ENCODE assay signal across 8 cellular contexts in the genomic region with DNA sequence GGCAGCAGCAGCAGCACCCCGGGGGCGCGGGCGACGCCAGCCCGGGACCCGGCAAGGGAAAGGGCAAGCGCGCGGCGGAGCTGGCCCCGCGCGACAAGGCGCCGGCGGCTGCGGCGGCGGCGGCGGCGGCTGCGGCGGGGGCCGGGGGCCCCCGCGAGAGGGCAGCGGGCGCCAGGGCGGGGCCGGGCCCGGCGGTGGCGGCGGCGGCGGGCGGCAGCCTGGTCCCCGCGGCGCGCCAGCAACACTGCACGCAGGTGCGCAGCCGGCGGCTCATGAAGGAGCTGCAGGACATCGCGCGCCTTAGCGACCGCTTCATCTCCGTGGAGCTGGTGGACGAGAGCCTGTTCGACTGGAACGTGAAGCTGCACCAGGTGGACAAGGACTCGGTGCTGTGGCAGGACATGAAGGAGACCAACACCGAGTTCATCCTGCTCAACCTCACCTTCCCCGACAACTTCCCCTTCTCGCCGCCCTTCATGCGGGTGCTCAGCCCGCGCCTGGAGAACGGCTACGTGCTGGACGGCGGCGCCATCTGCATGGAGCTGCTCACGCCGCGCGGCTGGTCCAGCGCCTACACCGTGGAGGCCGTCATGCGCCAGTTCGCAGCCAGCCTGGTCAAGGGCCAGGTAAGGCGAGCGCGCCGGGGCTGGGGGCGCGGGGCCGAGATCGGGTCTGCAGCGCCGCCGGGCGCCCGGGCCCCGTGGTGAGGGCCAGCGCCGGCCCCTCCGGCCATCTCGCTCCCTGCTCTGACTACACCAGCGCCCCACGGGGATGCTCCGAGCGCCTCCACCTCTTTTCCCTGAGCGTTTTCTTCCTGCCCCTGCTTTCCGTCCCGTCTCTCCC. TPM values are rescaled to one million over a fixed set of nuclear protein-coding genes. Genes with fewer than 3 reads are reported as not detected.
A peak's percentile ranks its signal among the peaks of the same experiment; 100 is the strongest.
DNase-seq lines count a peak whose midpoint lies in the region; ATAC-seq, FAIRE-seq and TF ChIP-seq lines count a peak whose summit lies in the region.

UBE2QL1 (plus strand) TSS at position 238 of the 843 bp plus-strand sequence; CDS start at position 273, 35 bp downstream.

- no peak within 1 kb of the TSS for H3K27ac ChIP-seq in HepG2 (ENCODE audit: extremely low read length, insufficient read depth, low read length)
- no peak within 1 kb of the TSS for H3K27ac ChIP-seq in temporal lobe (ENCODE audit: low read depth, low read length)

- no peak within 1 kb of the TSS for H2AFZ ChIP-seq in HepG2 (ENCODE audit: low read length)

- CTCF ChIA-PET in HepG2 (lab: Yijun Ruan, JAX; ENCODE audit: low intra/inter-chr PET ratio, low total read pairs) = no interaction called here

- TF ChIP-seq EP300 in HepG2 (IDR thresholded peaks at IDR 0.05; ENCODE audit: low read depth in 2 of 2, low read length in 2 of 2) (no peak), HepG2 (CRISPR knock-in tag; IDR thresholded peaks at IDR 0.05; ENCODE audit: borderline replicate concordance) (no peak)

- POLR2A ChIA-PET in HepG2 (lab: Yijun Ruan, JAX) = no interaction called here

- no peak for FAIRE-seq in HepG2 (lab: Jason Lieb, UNC)

- peaks cover 3% of the 10 kb centered on the region; the same call in 1 of the 2 replicates for H4K20me1 ChIP-seq in HepG2 (ENCODE audit: insufficient read depth, low read length)

- TF ChIP-seq CTCF in AG10803 (conservative IDR thresholded peaks at IDR 0.05; ENCODE audit: low read length) = no peak
- no peak; the same call in 1 of the 2 replicates for TF ChIP-seq CTCF in HepG2 (CRISPR knock-in tag; IDR thresholded peaks at IDR 0.05)

- H3K4me3 ChIP-seq in AG10803 (ENCODE audit: low read length) (peak within 1 kb of the TSS; percentile 47), HepG2 (replicated peaks in 1 of 3; ENCODE audit: insufficient read depth in 1 of 3, low read depth in 2 of 3, low read length in 3 of 3) (peak within 1 kb of the TSS in 1 of 3 experiments; percentile 33; a peak in 2 of 6 replicates)

- H3K9me3 ChIP-seq in HepG2 (ENCODE audit: low read length) = no peaks in the 10 kb centered on the region

- no peak for TF ChIP-seq POLR2A in HepG2 (IDR thresholded peaks at IDR 0.05; ENCODE audit: insufficient read depth in 1 of 2, low read depth in 2 of 2, low read length in 2 of 2)

- intact Hi-C loops in HepG2 (cut with micrococcal nuclease; ENCODE audit: unreplicated experiment) = no loop called here

- in situ Hi-C loops in HepG2 (cut with HindIII; ENCODE audit: extremely low pct_ligation_motif_present, low pct_unique_long_range_greater_than_20kb) = no loop called here

- BruUV-seq in HepG2 (replicated peaks; lab: Mats Ljungman, UMichigan) = no TSS peak

- no peaks in the 10 kb centered on the region for H3K36me3 ChIP-seq in HepG2 (replicated peaks in 1 of 2; ENCODE audit: control insufficient read depth in 1 of 2, insufficient read depth in 2 of 2, low read length in 2 of 2)

- no peak within 1 kb of the TSS for H3K9ac ChIP-seq in HepG2 (ENCODE audit: insufficient read depth, low read depth, low read length)

- no peak for TF ChIP-seq RAD21 in HepG2 (CRISPR knock-in tag; IDR thresholded peaks at IDR 0.05)

- peaks cover 4 to 34% of the 10 kb centered on the region in 2 experiments for H3K27me3 ChIP-seq in HepG2 (ENCODE audit: control insufficient read depth in 1 of 2, insufficient read depth in 2 of 2, low read length in 2 of 2)

- ATAC-seq in GM19351 (IDR thresholded peaks at IDR 0.05; ENCODE audit: unreplicated experiment) (peak; percentile 60), HepG2 (peak; percentile 72)

- no peaks in the 10 kb centered on the region for H3K4me1 ChIP-seq in HepG2 (ENCODE audit: insufficient read depth, low read length)

- no peaks in the 10 kb centered on the region for H3K79me2 ChIP-seq in HepG2 (ENCODE audit: insufficient read depth, low read length)

- DNase-seq in AG10803 (ENCODE audit: low read depth) (no peak), NCI-H2171 (lab: John Stamatoyannopoulos, UW) (peak; percentile 13), cerebellum (ENCODE audit: low spot score) (no peak), HepG2 (ENCODE audit: low spot score) (no peak), NCI-H446 treated with DMSO at 0.1 percent for 48 hours (lab: John Stamatoyannopoulos, UW) (no peak), T-helper 9 cell (no peak)

- 12% methylated on average over 11 of the region's 103 CpGs for WGBS in HepG2 (ENCODE audit: low lambda C conversion rate)

- peak within 1 kb of the TSS; percentile 53; the same call in 1 of the 2 replicates for H3K4me2 ChIP-seq in HepG2 (ENCODE audit: low read depth, low read length)

TF ChIP-seq in HepG2, 621 proteins besides CTCF, POLR2A, EP300 and RAD21:
- no peak for TF ChIP-seq ZNF564 (CRISPR knock-in tag; IDR thresholded peaks at IDR 0.05)
- TF ChIP-seq ZNF777 (CRISPR knock-in tag; IDR thresholded peaks at IDR 0.05) = peak; percentile 36; the same call in 1 of the 2 replicates
- TF ChIP-seq EZH2 (conservative IDR thresholded peaks at IDR 0.05; ENCODE audit: low read depth, low read length) = 0 out of 2 replicates have a peak, but pooled peaks have one; percentile 16
- no peak for TF ChIP-seq ZNF414 (CRISPR knock-in tag; IDR thresholded peaks at IDR 0.05)
- TF ChIP-seq ZFP36L2 (CRISPR knock-in tag; IDR thresholded peaks at IDR 0.05) = no peak
- TF ChIP-seq ZNF800 (CRISPR knock-in tag; IDR thresholded peaks at IDR 0.05) = peak; percentile 93
TF ChIP-seq in HepG2: peak in this region for 3.

RNA-seq across cellular contexts. Expression of gene UBE2QL1, which starts in this region (rescaled TPM):
- total RNA-seq in cerebellum (22.6 TPM), HepG2 (2016; rRNA removed; fragmentation: Illumina TruSeq; extraction: Trizol) (not detected in 2 replicates), temporal lobe (41.6 TPM)
- total RNA-seq in HepG2 (2016; cell fraction: cytosol; rRNA removed; fragmentation: Illumina TruSeq; extraction: Trizol; ENCODE audit: low read depth) = not detected in 2 replicates
- not detected in 2 replicates for total RNA-seq in HepG2 (2016; cell fraction: insoluble cytoplasmic fraction; rRNA removed; fragmentation: Illumina TruSeq; extraction: Trizol)
- total RNA-seq in HepG2 (2016; cell fraction: membrane; rRNA removed; fragmentation: Illumina TruSeq; extraction: Trizol) = not detected in 2 replicates
- total RNA-seq in HepG2 (2016; cell fraction: nucleus; rRNA removed; fragmentation: Illumina TruSeq; extraction: Trizol) = not detected in 2 replicates
- not detected in 2 replicates for polyA plus RNA-seq in HepG2 (2011; rRNA removed)
- not detected in 2 replicates for polyA plus RNA-seq in HepG2 (2011; cell fraction: cytosol; rRNA removed)
- not detected in 2 replicates for polyA plus RNA-seq in HepG2 (2011; cell fraction: nucleus; rRNA removed)
- not detected in 2 replicates for polyA plus RNA-seq in HepG2 (2012)
- not detected in 2 replicates for polyA plus RNA-seq in HepG2 (2016; cell fraction: cytosol; fragmentation: Illumina TruSeq; extraction: Trizol; ENCODE audit: low read depth)
- not detected in 2 replicates for polyA plus RNA-seq in HepG2 (2016; cell fraction: insoluble cytoplasmic fraction; fragmentation: Illumina TruSeq; extraction: Trizol; ENCODE audit: low read depth)
- not detected in 2 replicates for polyA plus RNA-seq in HepG2 (2016; cell fraction: membrane; fragmentation: Illumina TruSeq; extraction: Trizol; ENCODE audit: low read depth)
- not detected in 2 replicates for polyA plus RNA-seq in HepG2 (2016; cell fraction: nucleus; fragmentation: Illumina TruSeq; extraction: Trizol; ENCODE audit: insufficient read depth, low read depth)
- not detected in 2 replicates for polyA minus RNA-seq in HepG2 (2011; rRNA and poly(A)+ RNA removed; ENCODE audit: low replicate concordance)
- not detected in 2 replicates for polyA minus RNA-seq in HepG2 (2011; cell fraction: cytosol; rRNA and poly(A)+ RNA removed)
- not detected in 2 replicates for polyA minus RNA-seq in HepG2 (2011; cell fraction: nucleus; rRNA and poly(A)+ RNA removed)

Comparison
In these comparisons a context has a peak if more than half of its experiments do, and no peak if none do; other contexts are left out.
1. RNA of gene UBE2QL1 (total RNA-seq): 41.6 TPM in temporal lobe (single experiment) and 22.6 TPM in cerebellum (single experiment); not detected in HepG2; every median in the first group is over 10 times any median in the second.
2. Peak in ATAC-seq and H3K4me2 ChIP-seq in HepG2; RNA of the gene not detected or under 1 TPM.